20 cellular contexts compared by ENCODE assay signal in genomic region chr10:29157321-29157720, GRCh38.
A peak's percentile ranks its signal among the peaks of the same experiment; 100 is the strongest.
DNase-seq lines count a peak whose midpoint lies in the region; ATAC-seq, FAIRE-seq and TF ChIP-seq lines count a peak whose summit lies in the region.
"Had no signal": no experiment of that assay in that cellular context is flagged by ENCODE, and none has a peak within 500 bp of the region (broad histone marks: within the 10 kb centered on the region; RNA-seq: fewer than 3 reads in every experiment).

No MANE protein-coding gene starts in this region.

- H3K4me1 Mint-ChIP-seq in Calu3 (ENCODE audit: low read depth, unreplicated experiment): peaks cover 49% of the 10 kb centered on the region
- no peaks in the 10 kb centered on the region for H3K4me1 Mint-ChIP-seq in CD8-positive, alpha-beta T cell (ENCODE audit: low read depth)
- H3K4me1 Mint-ChIP-seq: activated CD8-positive, alpha-beta memory T cell treated with anti-CD3 and anti-CD28 coated beads, Interleukin-2, amount 10 ng/mL, durations not matched to agents 7 days and 5 days; activated naive CD4-positive, alpha-beta T cell treated with anti-CD3 and anti-CD28 coated beads, Interleukin-2, amount 50 U/mL, for 24 hours had no signal

- H2BK20ac ChIP-seq in H1 (ENCODE audit: low read length): peak overlapping the region; percentile 99; the same call in 1 of the 2 replicates

- no peak for FAIRE-seq in H1 (lab: Jason Lieb, UNC)
- FAIRE-seq: astrocyte had no signal

- peak overlapping the region; percentile 96; the same call in 1 of the 2 replicates for H2BK12ac ChIP-seq in H1 (ENCODE audit: low read depth, low read length)

- no peaks in the 10 kb centered on the region for H3K27me3 Mint-ChIP-seq in Calu3 (ENCODE audit: unreplicated experiment)
- H3K27me3 Mint-ChIP-seq in CD8-positive, alpha-beta T cell (ENCODE audit: low read depth): no peaks in the 10 kb centered on the region
- H3K27me3 Mint-ChIP-seq: activated CD8-positive, alpha-beta memory T cell treated with anti-CD3 and anti-CD28 coated beads, Interleukin-2, amount 10 ng/mL, durations not matched to agents 7 days and 5 days had no signal

- no peaks in the 10 kb centered on the region for H3K79me2 ChIP-seq in H1 (ENCODE audit: control insufficient read depth in 1 of 2, insufficient read depth in 2 of 2, low read length in 2 of 2)
- no peaks in the 10 kb centered on the region for H3K79me2 ChIP-seq in OCI-LY7 (ENCODE audit: insufficient read depth, low read depth, low read length)
- H3K79me2 ChIP-seq: hepatocyte had no signal

- H3K9me3 Mint-ChIP-seq in Calu3 (ENCODE audit: low read depth, unreplicated experiment): no peaks in the 10 kb centered on the region
- no peaks in the 10 kb centered on the region for H3K9me3 Mint-ChIP-seq in CD8-positive, alpha-beta T cell
- H3K9me3 Mint-ChIP-seq: activated naive CD4-positive, alpha-beta T cell treated with anti-CD3 and anti-CD28 coated beads, Interleukin-2, amount 50 U/mL, for 24 hours; activated T-helper 1 cell treated with anti-CD3 and anti-CD28 coated beads, Interleukin-12 subunit alpha, Interleukin-12 subunit beta, Interleukin-2, Interleukin-4 antibody, amounts not matched to agents 30 ng/mL and 10 ng/mL and 1 ng/mL, durations not matched to agents 14 hours and 24 hours and 36 hours had no signal

- H3K9me3 ChIP-seq in H1 (ENCODE audit: insufficient read depth in 2 of 2, low read depth in 1 of 2, low read length in 1 of 2) (no peaks in the 10 kb centered on the region), OCI-LY7 (ENCODE audit: low read length) (no peaks in the 10 kb centered on the region), Peyer's patch (no peaks in the 10 kb centered on the region)
- H3K9me3 ChIP-seq in CD8-positive, alpha-beta T cell (ENCODE audit: low read length): no peaks in the 10 kb centered on the region
- H3K9me3 ChIP-seq: BLaER1, upper lobe of right lung had no signal

- H4K20me1 ChIP-seq in H1 (replicated peaks in 1 of 2; ENCODE audit: control insufficient read depth in 1 of 2, insufficient read depth in 2 of 2, low read length in 2 of 2): no peaks in the 10 kb centered on the region
- no peaks in the 10 kb centered on the region for H4K20me1 ChIP-seq in OCI-LY7 (ENCODE audit: insufficient read depth, low read length)
- H4K20me1 ChIP-seq: BLaER1 had no signal

- H3K9ac ChIP-seq in H1 (replicated peaks in 1 of 4; ENCODE audit: extremely low read depth in 1 of 4, low read depth in 3 of 4, low read length in 3 of 4): no peak overlapping the region
- H3K9ac ChIP-seq: BLaER1, KMS-11 had no signal

- no peaks in the 10 kb centered on the region for H3K9me2 ChIP-seq in OCI-LY7 (ENCODE audit: insufficient read depth, low read length)

- H2AFZ ChIP-seq in H1 (ENCODE audit: low read length) (no peak overlapping the region), OCI-LY7 (ENCODE audit: low read length) (no peak overlapping the region)
- H2AFZ ChIP-seq: hepatocyte had no signal

- no peak overlapping the region for H4K5ac ChIP-seq in H1 (ENCODE audit: insufficient read length, low read depth, low read length)

- H3K14ac ChIP-seq in H1 (ENCODE audit: insufficient read length): no peak overlapping the region

- H3K27ac ChIP-seq in H1 (ENCODE audit: low read depth, low read length) (no peak overlapping the region), layer of hippocampus (ENCODE audit: low read depth, low read length) (peak overlapping the region; percentile 8), OCI-LY7 (ENCODE audit: low read depth, low read length, poor library complexity, severe bottlenecking) (no peak overlapping the region), Peyer's patch (no peak overlapping the region)
- H3K27ac ChIP-seq in CD8-positive, alpha-beta T cell (ENCODE audit: low read depth, low read length): no peak overlapping the region
- H3K27ac ChIP-seq: BLaER1, hepatocyte, KMS-11, upper lobe of right lung, WERI-Rb-1 had no signal

- 85% methylated on average over 2 of the region's 2 CpGs; no CpG with 5 or more reads in 1 of the 2 experiments for WGBS in H1 (ENCODE audit: extremely low coverage in 1 of 2, insufficient coverage in 1 of 2, insufficient read length in 1 of 2, insufficient replicate concordance in 2 of 2, low coverage in 1 of 2, low lambda C conversion rate in 2 of 2, missing lambda C conversion rate in 1 of 2), 2 experiments

- H3K79me1 ChIP-seq in H1 (ENCODE audit: low read depth, low read length): no peaks in the 10 kb centered on the region

- no peak overlapping the region for H4K8ac ChIP-seq in H1 (ENCODE audit: extremely low read depth, insufficient read depth, low read length)

- peaks cover 0 to 1% (median 0%) of the 10 kb centered on the region in 4 experiments; a peak in 1 of 7 replicates for H3K27me3 ChIP-seq in H1 (replicated peaks in 1 of 4; ENCODE audit: control insufficient read depth in 3 of 4, extremely low read depth in 1 of 4, insufficient read depth in 3 of 4, low read length in 3 of 4)
- H3K27me3 ChIP-seq in layer of hippocampus (ENCODE audit: control insufficient read depth, insufficient read depth, low read length): no peaks in the 10 kb centered on the region
- no peaks in the 10 kb centered on the region for H3K27me3 ChIP-seq in Peyer's patch
- H3K27me3 ChIP-seq in CD8-positive, alpha-beta T cell (ENCODE audit: insufficient read depth, low read length): no peaks in the 10 kb centered on the region
- H3K27me3 ChIP-seq: BLaER1, hepatocyte, upper lobe of right lung had no signal

- no peak overlapping the region; the same call in 1 of the 2 replicates for H2BK15ac ChIP-seq in H1 (ENCODE audit: low read length)

- intact Hi-C loops in Calu3 (cut with micrococcal nuclease; ENCODE audit: unreplicated experiment) (no loop called here), OCI-LY7 (cut with micrococcal nuclease; ENCODE audit: unreplicated experiment) (no loop called here)
- intact Hi-C loops in CD8-positive, alpha-beta T cell (cut with DNase I, micrococcal nuclease): no loop called here

- peak overlapping the region; percentile 11 for H3K4ac ChIP-seq in H1 (replicated peaks; ENCODE audit: insufficient read length, low read depth, low read length)

- H4K91ac ChIP-seq in H1 (replicated peaks; ENCODE audit: insufficient read length, low read length): peak overlapping the region; percentile 56

- H3K4me2 ChIP-seq in H1 (ENCODE audit: insufficient read depth in 1 of 2, low read depth in 2 of 2, low read length in 2 of 2) (no peak overlapping the region), OCI-LY7 (ENCODE audit: low read length) (no peak overlapping the region)
- H3K4me2 ChIP-seq: BLaER1, hepatocyte, KMS-11 had no signal

- no peak for ATAC-seq in CD8-positive, alpha-beta T cell
- ATAC-seq: activated CD8-positive, alpha-beta memory T cell treated with anti-CD3 and anti-CD28 coated beads, Interleukin-2, amount 10 ng/mL, durations not matched to agents 7 days and 5 days; upper lobe of right lung had no signal

- DNase-seq in Calu3 (peak; percentile 20), H1 (ENCODE audit: low read depth in 1 of 2, low spot score in 2 of 2) (no peak), retina (peak; percentile 15), OCI-LY7 (ENCODE audit: low spot score) (no peak), NCI-H748 (lab: John Stamatoyannopoulos, UW; ENCODE audit: unreplicated experiment) (no peak), Peyer's patch (no peak)
- no peak for DNase-seq in CD8-positive, alpha-beta T cell
- DNase-seq: activated CD4-positive, alpha-beta T cell treated with anti-CD3 and anti-CD28 coated beads, Interleukin-2, amount 50 U/mL, for 1 hour; activated CD8-positive, alpha-beta memory T cell treated with anti-CD3 and anti-CD28 coated beads, Interleukin-2, amount 10 ng/mL, durations not matched to agents 7 days and 5 days; MV-4-11; NCI-H524 treated with DMSO at 0.1 percent for 48 hours; upper lobe of right lung; WERI-Rb-1 had no signal

- TF ChIP-seq CTCF in Calu3 (IDR thresholded peaks at IDR 0.05; ENCODE audit: unreplicated experiment) (no peak), H1 (IDR thresholded peaks at IDR 0.05; ENCODE audit: control extremely low read depth in 1 of 3, insufficient read depth in 1 of 3, low read depth in 1 of 3, low read length in 3 of 3) (no peak), OCI-LY7 (conservative IDR thresholded peaks at IDR 0.05; ENCODE audit: low read length) (no peak), Peyer's patch (IDR thresholded peaks at IDR 0.05) (no peak)
- TF ChIP-seq CTCF in CD8-positive, alpha-beta T cell (IDR thresholded peaks at IDR 0.05): no peak

- TF ChIP-seq EP300 in H1 (IDR thresholded peaks at IDR 0.05; ENCODE audit: borderline replicate concordance in 1 of 2, low read depth in 2 of 2, low read length in 2 of 2): no peak

- H3K36me3 ChIP-seq in H1 (ENCODE audit: control insufficient read depth in 2 of 4, insufficient read depth in 4 of 4, low read length in 3 of 4) (no peaks in the 10 kb centered on the region), OCI-LY7 (ENCODE audit: insufficient read depth, low read length) (no peaks in the 10 kb centered on the region), Peyer's patch (no peaks in the 10 kb centered on the region)
- no peaks in the 10 kb centered on the region for H3K36me3 ChIP-seq in CD8-positive, alpha-beta T cell (ENCODE audit: insufficient read depth, low read length)
- H3K36me3 ChIP-seq: BLaER1, upper lobe of right lung, WERI-Rb-1 had no signal

- POLR2A ChIA-PET in H1 (lab: Charles Lee; ENCODE audit: partially characterized antibody) (interaction anchor here (0.9 to 4.2 kb wide), 5 partner anchors 7 to 108 kb away, joined by 3 to 20 read pairs (median 3); no protein-coding TSS in a partner anchor), OCI-LY7 (lab: Charles Lee) (interaction anchor here (0.6 to 0.7 kb wide), 2 partner anchors 14 to 28 kb away, joined by 3 read pairs; no protein-coding TSS in a partner anchor)
- POLR2A ChIA-PET in CD8-positive, alpha-beta T cell (lab: Charles Lee): no interaction called here

- H3K18ac ChIP-seq in H1 (ENCODE audit: extremely low read depth, low read length): peak overlapping the region; percentile 53; the same call in 1 of the 2 replicates

- BruUV-seq in Calu3 (replicated peaks; lab: Mats Ljungman, UMichigan) (no TSS peak), OCI-LY7 (replicated peaks; lab: Mats Ljungman, UMichigan) (no TSS peak)

- no peak overlapping the region for H3K4me3 Mint-ChIP-seq in Calu3 (ENCODE audit: low read depth, unreplicated experiment)
- H3K4me3 Mint-ChIP-seq in CD8-positive, alpha-beta T cell: no peak overlapping the region
- H3K4me3 Mint-ChIP-seq: activated CD8-positive, alpha-beta memory T cell treated with anti-CD3 and anti-CD28 coated beads, Interleukin-2, amount 10 ng/mL, durations not matched to agents 7 days and 5 days; activated naive CD4-positive, alpha-beta T cell treated with anti-CD3 and anti-CD28 coated beads, Interleukin-2, amount 50 U/mL, for 24 hours; activated T-helper 1 cell treated with anti-CD3 and anti-CD28 coated beads, Interleukin-12 subunit alpha, Interleukin-12 subunit beta, Interleukin-2, Interleukin-4 antibody, amounts not matched to agents 30 ng/mL and 10 ng/mL and 1 ng/mL, durations not matched to agents 14 hours and 24 hours and 36 hours had no signal

- no peak for TF ChIP-seq RAD21 in H1 (IDR thresholded peaks at IDR 0.05 in 1 of 2, conservative IDR thresholded peaks at IDR 0.05 in 1 of 2; ENCODE audit: low read depth in 2 of 2, low read length in 2 of 2)

- H3K23ac ChIP-seq in H1 (ENCODE audit: insufficient read length): no peak overlapping the region

- H2BK120ac ChIP-seq in H1 (replicated peaks; ENCODE audit: low read depth, low read length): peak overlapping the region; percentile 63

- no peak overlapping the region for H3K56ac ChIP-seq in H1 (replicated peaks; ENCODE audit: insufficient read length, low read depth, low read length)

- peak overlapping the region; percentile 99; the same call in 1 of the 2 replicates for H2BK5ac ChIP-seq in H1 (ENCODE audit: low read depth, low read length)

- CTCF ChIA-PET in Calu3 (lab: Charles Lee) (interaction anchor here (0.9 to 1.2 kb wide), 2 partner anchors 15 to 606 kb away, joined by 3 to 13 read pairs; no protein-coding TSS in a partner anchor), H1 (lab: Charles Lee; ENCODE audit: partially characterized antibody) (interaction anchor here (0.5 to 5.7 kb wide), 18 partner anchors 8 to 637 kb away, joined by 3 to 38 read pairs (median 4); no protein-coding TSS in a partner anchor), OCI-LY7 (lab: Charles Lee; ENCODE audit: unreplicated experiment) (no interaction called here)
- CTCF ChIA-PET in CD8-positive, alpha-beta T cell (lab: Charles Lee): no interaction called here

- H2AK5ac ChIP-seq in H1 (ENCODE audit: low read depth, low read length): peak overlapping the region; percentile 87

- TF ChIP-seq POLR2A in H1 (IDR thresholded peaks at IDR 0.05; ENCODE audit: control extremely low read depth in 1 of 2, low read depth in 2 of 2, low read length in 2 of 2) (no peak), Peyer's patch (IDR thresholded peaks at IDR 0.05) (no peak)

- no peak overlapping the region for H3K4me3 ChIP-seq in H1 (ENCODE audit: extremely low read depth in 1 of 4, insufficient read depth in 2 of 4, low read depth in 3 of 4, low read length in 4 of 4)
- H3K4me3 ChIP-seq in OCI-LY7 (ENCODE audit: low read depth, low read length, poor library complexity, severe bottlenecking): no peak overlapping the region
- H3K4me3 ChIP-seq in Peyer's patch: no peak overlapping the region
- no peak overlapping the region for H3K4me3 ChIP-seq in CD8-positive, alpha-beta T cell (ENCODE audit: low read depth, low read length)
- H3K4me3 ChIP-seq: BLaER1, hepatocyte, upper lobe of right lung had no signal

- H3K27ac Mint-ChIP-seq in Calu3 (ENCODE audit: unreplicated experiment): no peak overlapping the region
- no peak overlapping the region for H3K27ac Mint-ChIP-seq in CD8-positive, alpha-beta T cell
- H3K27ac Mint-ChIP-seq: activated CD8-positive, alpha-beta memory T cell treated with anti-CD3 and anti-CD28 coated beads, Interleukin-2, amount 10 ng/mL, durations not matched to agents 7 days and 5 days; activated naive CD4-positive, alpha-beta T cell treated with anti-CD3 and anti-CD28 coated beads, Interleukin-2, amount 50 U/mL, for 24 hours; activated T-helper 1 cell treated with anti-CD3 and anti-CD28 coated beads, Interleukin-12 subunit alpha, Interleukin-12 subunit beta, Interleukin-2, Interleukin-4 antibody, amounts not matched to agents 30 ng/mL and 10 ng/mL and 1 ng/mL, durations not matched to agents 14 hours and 24 hours and 36 hours had no signal

- no peaks in the 10 kb centered on the region for H3K36me3 Mint-ChIP-seq in Calu3 (ENCODE audit: insufficient read depth, unreplicated experiment)
- no peaks in the 10 kb centered on the region for H3K36me3 Mint-ChIP-seq in CD8-positive, alpha-beta T cell
- H3K36me3 Mint-ChIP-seq: activated CD8-positive, alpha-beta memory T cell treated with anti-CD3 and anti-CD28 coated beads, Interleukin-2, amount 10 ng/mL, durations not matched to agents 7 days and 5 days; activated naive CD4-positive, alpha-beta T cell treated with anti-CD3 and anti-CD28 coated beads, Interleukin-2, amount 50 U/mL, for 24 hours had no signal

- no peaks in the 10 kb centered on the region for H3K23me2 ChIP-seq in H1 (ENCODE audit: low read depth, low read length)

- H3K4me1 ChIP-seq in H1 (replicated peaks in 1 of 4; ENCODE audit: control insufficient read depth in 3 of 4, insufficient read depth in 4 of 4, low read length in 3 of 4) (peaks cover 4 to 15% (median 11%) of the 10 kb centered on the region in 4 experiments; a peak in 5 of 7 replicates), OCI-LY7 (ENCODE audit: insufficient read depth, low read length, poor library complexity, severe bottlenecking) (no peaks in the 10 kb centered on the region), Peyer's patch (no peaks in the 10 kb centered on the region)
- no peaks in the 10 kb centered on the region for H3K4me1 ChIP-seq in CD8-positive, alpha-beta T cell (ENCODE audit: insufficient read depth, low read length)
- H3K4me1 ChIP-seq: BLaER1, upper lobe of right lung had no signal

Comparison
In these comparisons a context has a peak if more than half of its experiments do, and no peak if none do; other contexts are left out.
1. DNase-seq: peak in Calu3 (single experiment) and retina (single experiment); none in H1 (0 of 2), OCI-LY7 (single experiment), NCI-H748 (single experiment), Peyer's patch (0 of 3) and CD8-positive, alpha-beta T cell (0 of 7).
2. CTCF ChIA-PET loops: an anchor here in Calu3 (0.9 to 1.2 kb wide) and H1 (0.5 to 5.7 kb wide); none called in OCI-LY7 and CD8-positive, alpha-beta T cell.